ENCODE assay signal across 1 cellular context in the genomic region with DNA sequence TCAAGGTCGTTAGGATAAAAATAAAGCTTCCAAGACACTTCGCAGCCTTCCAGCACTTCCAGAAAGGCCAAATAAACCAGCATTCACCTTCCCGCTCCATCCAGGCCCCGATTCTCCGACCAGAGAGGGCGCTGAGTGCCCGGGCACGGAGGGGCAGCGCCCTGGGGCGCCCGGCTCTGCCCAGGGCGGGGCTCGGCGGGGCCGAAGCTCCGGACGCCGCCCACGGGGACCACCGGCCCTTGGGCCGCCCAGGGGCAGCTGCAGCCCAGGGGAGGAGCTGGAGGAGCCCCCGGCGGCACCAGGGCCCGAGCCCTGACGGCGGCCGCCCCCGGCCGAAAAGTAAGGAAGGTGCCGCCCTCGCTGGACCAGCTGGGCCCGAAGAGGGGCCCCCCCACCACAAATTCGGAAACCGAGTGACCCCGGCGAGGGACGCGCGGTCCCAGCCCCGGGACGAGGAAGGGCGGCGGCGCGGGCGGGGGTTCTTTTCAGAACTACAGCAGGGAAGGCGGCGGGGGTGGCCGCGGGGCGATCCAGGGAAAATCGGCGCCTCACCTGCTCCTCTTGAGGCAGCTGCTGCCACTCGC.
A peak's percentile ranks its signal among the peaks of the same experiment; 100 is the strongest.
TF ChIP-seq lines count a peak whose summit lies in the region.

No MANE protein-coding gene starts in this region.

TF ChIP-seq in GM12878, 131 proteins besides CTCF, POLR2A, EP300 and RAD21 (continued from another document and continues in another):
- TF ChIP-seq NR2C1 (IDR thresholded peaks at IDR 0.05) (0 out of 2 replicates have a peak, but pooled peaks have one; percentile 35), SIX5 (IDR thresholded peaks at IDR 0.05; ENCODE audit: low read depth, low read length, severe bottlenecking) (no peak), FOXK2 (IDR thresholded peaks at IDR 0.05) (no peak), RBBP5 (conservative IDR thresholded peaks at IDR 0.05) (no peak), EED (IDR thresholded peaks at IDR 0.05; ENCODE audit: low read depth) (no peak), CREB1 (IDR thresholded peaks at IDR 0.05; ENCODE audit: low read depth) (no peak), TCF12 (IDR thresholded peaks at IDR 0.05; ENCODE audit: low read depth, low read length) (no peak), PAX8 (IDR thresholded peaks at IDR 0.05) (no peak), SREBF1 (IDR thresholded peaks at IDR 0.05; ENCODE audit: low read length) (no peak), NBN (IDR thresholded peaks at IDR 0.05) (no peak), MEF2A (IDR thresholded peaks at IDR 0.05; ENCODE audit: insufficient read depth, low read depth, low read length) (no peak), MTA3 (IDR thresholded peaks at IDR 0.05; ENCODE audit: borderline replicate concordance, low read length) (no peak), EGR1 (IDR thresholded peaks at IDR 0.05; ENCODE audit: borderline replicate concordance in 1 of 2, low read depth in 2 of 2, low read length in 2 of 2) (peak in 1 of 2 experiments; percentile 6; a peak in 1 of 3 replicates), HCFC1 (IDR thresholded peaks at IDR 0.05; ENCODE audit: low read length) (no peak), CHD2 (IDR thresholded peaks at IDR 0.05; ENCODE audit: borderline replicate concordance, low read depth, low read length) (no peak), ZNF217 (IDR thresholded peaks at IDR 0.05) (0 out of 2 replicates have a peak, but pooled peaks have one; percentile 42), GABPA (IDR thresholded peaks at IDR 0.05; ENCODE audit: low read depth) (no peak), ZNF622 (IDR thresholded peaks at IDR 0.05) (no peak), FOS (IDR thresholded peaks at IDR 0.05; ENCODE audit: borderline replicate concordance, extremely low read depth, insufficient read length) (no peak), IRF4 (IDR thresholded peaks at IDR 0.05; ENCODE audit: low read depth, low read length) (no peak), RFX5 (IDR thresholded peaks at IDR 0.05; ENCODE audit: low read depth, low read length) (no peak), NFYA (IDR thresholded peaks at IDR 0.05; ENCODE audit: borderline replicate concordance, low read depth, low read length) (no peak), RAD51 (IDR thresholded peaks at IDR 0.05) (no peak), KLF5 (IDR thresholded peaks at IDR 0.05; ENCODE audit: partially characterized antibody) (no peak), CHD1 (IDR thresholded peaks at IDR 0.05; ENCODE audit: low read depth, low read length) (no peak), MYB (IDR thresholded peaks at IDR 0.05; ENCODE audit: borderline replicate concordance, low read depth, low read length) (no peak), CBX3 (IDR thresholded peaks at IDR 0.05; ENCODE audit: borderline replicate concordance, low read depth) (no peak), YBX1 (IDR thresholded peaks at IDR 0.05) (no peak), TAF1 (IDR thresholded peaks at IDR 0.05; ENCODE audit: borderline replicate concordance, low read depth, low read length) (no peak), ETV6 (conservative IDR thresholded peaks at IDR 0.05 in 1 of 2, IDR thresholded peaks at IDR 0.05 in 1 of 2; ENCODE audit: borderline replicate concordance in 1 of 2, low read depth in 1 of 2) (no peak), ATF7 (IDR thresholded peaks at IDR 0.05; ENCODE audit: low read depth) (no peak), ZNF384 (IDR thresholded peaks at IDR 0.05; ENCODE audit: borderline replicate concordance, low read depth, low read length) (no peak), ZSCAN29 (IDR thresholded peaks at IDR 0.05) (no peak), RCOR1 (conservative IDR thresholded peaks at IDR 0.05; ENCODE audit: low read depth, low read length) (no peak), HDAC2 (IDR thresholded peaks at IDR 0.05) (no peak), KDM1A (IDR thresholded peaks at IDR 0.05; ENCODE audit: borderline replicate concordance) (no peak), POLR2AphosphoS5 (IDR thresholded peaks at IDR 0.05; ENCODE audit: low read length) (no peak), POLR2AphosphoS2 (IDR thresholded peaks at IDR 0.05; ENCODE audit: low read depth, low read length) (no peak), SPI1 (IDR thresholded peaks at IDR 0.05; ENCODE audit: borderline replicate concordance, insufficient read depth, low read depth, low read length) (no peak), ZNF24 (IDR thresholded peaks at IDR 0.05) (peak; percentile 29; the same call in 1 of the 2 replicates), CHD4 (IDR thresholded peaks at IDR 0.05) (no peak), ESRRA (IDR thresholded peaks at IDR 0.05; ENCODE audit: low read length) (no peak), ZNF207 (IDR thresholded peaks at IDR 0.05; ENCODE audit: borderline replicate concordance) (peak; percentile 47; the same call in 1 of the 2 replicates), KAT2A (conservative IDR thresholded peaks at IDR 0.05; ENCODE audit: control insufficient read depth, low read depth, low read length) (no peak)
- TF ChIP-seq, protein P1, sequence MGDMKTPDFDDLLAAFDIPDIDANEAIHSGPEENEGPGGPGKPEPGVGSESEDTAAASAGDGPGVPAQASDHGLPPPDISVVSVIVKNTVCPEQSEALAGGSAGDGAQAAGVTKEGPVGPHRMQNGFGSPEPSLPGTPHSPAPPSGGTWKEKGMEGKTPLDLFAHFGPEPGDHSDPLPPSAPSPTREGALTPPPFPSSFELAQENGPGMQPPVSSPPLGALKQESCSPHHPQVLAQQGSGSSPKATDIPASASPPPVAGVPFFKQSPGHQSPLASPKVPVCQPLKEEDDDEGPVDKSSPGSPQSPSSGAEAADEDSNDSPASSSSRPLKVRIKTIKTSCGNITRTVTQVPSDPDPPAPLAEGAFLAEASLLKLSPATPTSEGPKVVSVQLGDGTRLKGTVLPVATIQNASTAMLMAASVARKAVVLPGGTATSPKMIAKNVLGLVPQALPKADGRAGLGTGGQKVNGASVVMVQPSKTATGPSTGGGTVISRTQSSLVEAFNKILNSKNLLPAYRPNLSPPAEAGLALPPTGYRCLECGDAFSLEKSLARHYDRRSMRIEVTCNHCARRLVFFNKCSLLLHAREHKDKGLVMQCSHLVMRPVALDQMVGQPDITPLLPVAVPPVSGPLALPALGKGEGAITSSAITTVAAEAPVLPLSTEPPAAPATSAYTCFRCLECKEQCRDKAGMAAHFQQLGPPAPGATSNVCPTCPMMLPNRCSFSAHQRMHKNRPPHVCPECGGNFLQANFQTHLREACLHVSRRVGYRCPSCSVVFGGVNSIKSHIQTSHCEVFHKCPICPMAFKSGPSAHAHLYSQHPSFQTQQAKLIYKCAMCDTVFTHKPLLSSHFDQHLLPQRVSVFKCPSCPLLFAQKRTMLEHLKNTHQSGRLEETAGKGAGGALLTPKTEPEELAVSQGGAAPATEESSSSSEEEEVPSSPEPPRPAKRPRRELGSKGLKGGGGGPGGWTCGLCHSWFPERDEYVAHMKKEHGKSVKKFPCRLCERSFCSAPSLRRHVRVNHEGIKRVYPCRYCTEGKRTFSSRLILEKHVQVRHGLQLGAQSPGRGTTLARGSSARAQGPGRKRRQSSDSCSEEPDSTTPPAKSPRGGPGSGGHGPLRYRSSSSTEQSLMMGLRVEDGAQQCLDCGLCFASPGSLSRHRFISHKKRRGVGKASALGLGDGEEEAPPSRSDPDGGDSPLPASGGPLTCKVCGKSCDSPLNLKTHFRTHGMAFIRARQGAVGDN (IDR thresholded peaks at IDR 0.05): peak; percentile 51
- TF ChIP-seq, protein P2, sequence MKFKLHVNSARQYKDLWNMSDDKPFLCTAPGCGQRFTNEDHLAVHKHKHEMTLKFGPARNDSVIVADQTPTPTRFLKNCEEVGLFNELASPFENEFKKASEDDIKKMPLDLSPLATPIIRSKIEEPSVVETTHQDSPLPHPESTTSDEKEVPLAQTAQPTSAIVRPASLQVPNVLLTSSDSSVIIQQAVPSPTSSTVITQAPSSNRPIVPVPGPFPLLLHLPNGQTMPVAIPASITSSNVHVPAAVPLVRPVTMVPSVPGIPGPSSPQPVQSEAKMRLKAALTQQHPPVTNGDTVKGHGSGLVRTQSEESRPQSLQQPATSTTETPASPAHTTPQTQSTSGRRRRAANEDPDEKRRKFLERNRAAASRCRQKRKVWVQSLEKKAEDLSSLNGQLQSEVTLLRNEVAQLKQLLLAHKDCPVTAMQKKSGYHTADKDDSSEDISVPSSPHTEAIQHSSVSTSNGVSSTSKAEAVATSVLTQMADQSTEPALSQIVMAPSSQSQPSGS (IDR thresholded peaks at IDR 0.05; ENCODE audit: low read length): no peak
- TF ChIP-seq, protein P3, sequence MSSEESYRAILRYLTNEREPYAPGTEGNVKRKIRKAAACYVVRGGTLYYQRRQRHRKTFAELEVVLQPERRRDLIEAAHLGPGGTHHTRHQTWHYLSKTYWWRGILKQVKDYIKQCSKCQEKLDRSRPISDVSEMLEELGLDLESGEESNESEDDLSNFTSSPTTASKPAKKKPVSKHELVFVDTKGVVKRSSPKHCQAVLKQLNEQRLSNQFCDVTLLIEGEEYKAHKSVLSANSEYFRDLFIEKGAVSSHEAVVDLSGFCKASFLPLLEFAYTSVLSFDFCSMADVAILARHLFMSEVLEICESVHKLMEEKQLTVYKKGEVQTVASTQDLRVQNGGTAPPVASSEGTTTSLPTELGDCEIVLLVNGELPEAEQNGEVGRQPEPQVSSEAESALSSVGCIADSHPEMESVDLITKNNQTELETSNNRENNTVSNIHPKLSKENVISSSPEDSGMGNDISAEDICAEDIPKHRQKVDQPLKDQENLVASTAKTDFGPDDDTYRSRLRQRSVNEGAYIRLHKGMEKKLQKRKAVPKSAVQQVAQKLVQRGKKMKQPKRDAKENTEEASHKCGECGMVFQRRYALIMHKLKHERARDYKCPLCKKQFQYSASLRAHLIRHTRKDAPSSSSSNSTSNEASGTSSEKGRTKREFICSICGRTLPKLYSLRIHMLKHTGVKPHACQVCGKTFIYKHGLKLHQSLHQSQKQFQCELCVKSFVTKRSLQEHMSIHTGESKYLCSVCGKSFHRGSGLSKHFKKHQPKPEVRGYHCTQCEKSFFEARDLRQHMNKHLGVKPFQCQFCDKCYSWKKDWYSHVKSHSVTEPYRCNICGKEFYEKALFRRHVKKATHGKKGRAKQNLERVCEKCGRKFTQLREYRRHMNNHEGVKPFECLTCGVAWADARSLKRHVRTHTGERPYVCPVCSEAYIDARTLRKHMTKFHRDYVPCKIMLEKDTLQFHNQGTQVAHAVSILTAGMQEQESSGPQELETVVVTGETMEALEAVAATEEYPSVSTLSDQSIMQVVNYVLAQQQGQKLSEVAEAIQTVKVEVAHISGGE (CRISPR knock-in tag; IDR thresholded peaks at IDR 0.05): no peak
- TF ChIP-seq, protein P4, sequence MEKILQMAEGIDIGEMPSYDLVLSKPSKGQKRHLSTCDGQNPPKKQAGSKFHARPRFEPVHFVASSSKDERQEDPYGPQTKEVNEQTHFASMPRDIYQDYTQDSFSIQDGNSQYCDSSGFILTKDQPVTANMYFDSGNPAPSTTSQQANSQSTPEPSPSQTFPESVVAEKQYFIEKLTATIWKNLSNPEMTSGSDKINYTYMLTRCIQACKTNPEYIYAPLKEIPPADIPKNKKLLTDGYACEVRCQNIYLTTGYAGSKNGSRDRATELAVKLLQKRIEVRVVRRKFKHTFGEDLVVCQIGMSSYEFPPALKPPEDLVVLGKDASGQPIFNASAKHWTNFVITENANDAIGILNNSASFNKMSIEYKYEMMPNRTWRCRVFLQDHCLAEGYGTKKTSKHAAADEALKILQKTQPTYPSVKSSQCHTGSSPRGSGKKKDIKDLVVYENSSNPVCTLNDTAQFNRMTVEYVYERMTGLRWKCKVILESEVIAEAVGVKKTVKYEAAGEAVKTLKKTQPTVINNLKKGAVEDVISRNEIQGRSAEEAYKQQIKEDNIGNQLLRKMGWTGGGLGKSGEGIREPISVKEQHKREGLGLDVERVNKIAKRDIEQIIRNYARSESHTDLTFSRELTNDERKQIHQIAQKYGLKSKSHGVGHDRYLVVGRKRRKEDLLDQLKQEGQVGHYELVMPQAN (conservative IDR thresholded peaks at IDR 0.05): peak; percentile 44
- TF ChIP-seq, protein P5, sequence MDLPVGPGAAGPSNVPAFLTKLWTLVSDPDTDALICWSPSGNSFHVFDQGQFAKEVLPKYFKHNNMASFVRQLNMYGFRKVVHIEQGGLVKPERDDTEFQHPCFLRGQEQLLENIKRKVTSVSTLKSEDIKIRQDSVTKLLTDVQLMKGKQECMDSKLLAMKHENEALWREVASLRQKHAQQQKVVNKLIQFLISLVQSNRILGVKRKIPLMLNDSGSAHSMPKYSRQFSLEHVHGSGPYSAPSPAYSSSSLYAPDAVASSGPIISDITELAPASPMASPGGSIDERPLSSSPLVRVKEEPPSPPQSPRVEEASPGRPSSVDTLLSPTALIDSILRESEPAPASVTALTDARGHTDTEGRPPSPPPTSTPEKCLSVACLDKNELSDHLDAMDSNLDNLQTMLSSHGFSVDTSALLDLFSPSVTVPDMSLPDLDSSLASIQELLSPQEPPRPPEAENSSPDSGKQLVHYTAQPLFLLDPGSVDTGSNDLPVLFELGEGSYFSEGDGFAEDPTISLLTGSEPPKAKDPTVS (IDR thresholded peaks at IDR 0.05; ENCODE audit: low read depth, low read length): no peak
- TF ChIP-seq, protein P6, sequence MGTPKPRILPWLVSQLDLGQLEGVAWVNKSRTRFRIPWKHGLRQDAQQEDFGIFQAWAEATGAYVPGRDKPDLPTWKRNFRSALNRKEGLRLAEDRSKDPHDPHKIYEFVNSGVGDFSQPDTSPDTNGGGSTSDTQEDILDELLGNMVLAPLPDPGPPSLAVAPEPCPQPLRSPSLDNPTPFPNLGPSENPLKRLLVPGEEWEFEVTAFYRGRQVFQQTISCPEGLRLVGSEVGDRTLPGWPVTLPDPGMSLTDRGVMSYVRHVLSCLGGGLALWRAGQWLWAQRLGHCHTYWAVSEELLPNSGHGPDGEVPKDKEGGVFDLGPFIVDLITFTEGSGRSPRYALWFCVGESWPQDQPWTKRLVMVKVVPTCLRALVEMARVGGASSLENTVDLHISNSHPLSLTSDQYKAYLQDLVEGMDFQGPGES (IDR thresholded peaks at IDR 0.05): no peak
- TF ChIP-seq, protein P7, sequence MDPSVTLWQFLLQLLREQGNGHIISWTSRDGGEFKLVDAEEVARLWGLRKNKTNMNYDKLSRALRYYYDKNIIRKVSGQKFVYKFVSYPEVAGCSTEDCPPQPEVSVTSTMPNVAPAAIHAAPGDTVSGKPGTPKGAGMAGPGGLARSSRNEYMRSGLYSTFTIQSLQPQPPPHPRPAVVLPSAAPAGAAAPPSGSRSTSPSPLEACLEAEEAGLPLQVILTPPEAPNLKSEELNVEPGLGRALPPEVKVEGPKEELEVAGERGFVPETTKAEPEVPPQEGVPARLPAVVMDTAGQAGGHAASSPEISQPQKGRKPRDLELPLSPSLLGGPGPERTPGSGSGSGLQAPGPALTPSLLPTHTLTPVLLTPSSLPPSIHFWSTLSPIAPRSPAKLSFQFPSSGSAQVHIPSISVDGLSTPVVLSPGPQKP (IDR thresholded peaks at IDR 0.05; ENCODE audit: low read depth, low read length): no peak
